8 cellular contexts compared by ENCODE assay signal in genomic region chr20:8721098-8721497, GRCh38.
DNase-seq lines count a peak whose midpoint lies in the region; ATAC-seq and TF ChIP-seq lines count a peak whose summit lies in the region.

No MANE protein-coding gene starts in this region.

- no peaks in the 10 kb centered on the region for H3K4me1 Mint-ChIP-seq in activated T-cell treated with anti-CD3 and anti-CD28 coated beads, Interleukin-2, amount 50 U/mL, for 4 hours (ENCODE audit: low read depth)

- TF ChIP-seq EP300 in ovary (IDR thresholded peaks at IDR 0.05) = no peak

- no peak for TF ChIP-seq POLR2A in ovary (IDR thresholded peaks at IDR 0.05)

- no peaks in the 10 kb centered on the region for H3K36me3 Mint-ChIP-seq in activated T-cell treated with anti-CD3 and anti-CD28 coated beads, Interleukin-2, amount 50 U/mL, for 4 hours (ENCODE audit: insufficient read depth)

- no peak overlapping the region for H3K4me3 Mint-ChIP-seq in activated T-cell treated with anti-CD3 and anti-CD28 coated beads, Interleukin-2, amount 50 U/mL, for 4 hours

- no peak overlapping the region for H3K4me3 ChIP-seq in H7 (ENCODE audit: insufficient read depth, low read depth, low read length)
- no peak overlapping the region for H3K4me3 ChIP-seq in foreskin fibroblast (ENCODE audit: low read depth in 1 of 2, low read length in 2 of 2)
- H3K4me3 ChIP-seq in ovary = no peak overlapping the region

- H3K27me3 ChIP-seq in H7 (ENCODE audit: control insufficient read depth, insufficient read depth, low read length) (no peaks in the 10 kb centered on the region), ovary (no peaks in the 10 kb centered on the region)

- H3K36me3 ChIP-seq in H7 (replicated peaks; ENCODE audit: control insufficient read depth, insufficient read depth, low read length) (no peaks in the 10 kb centered on the region), ovary (no peaks in the 10 kb centered on the region)

- DNase-seq in Caki2 (ENCODE audit: low read depth) = peak; percentile 21
- peak; percentile 8 for DNase-seq in H7
- DNase-seq in NCI-H2029 treated with DMSO at 0.1 percent for 48 hours (lab: John Stamatoyannopoulos, UW) = peak; percentile 48
- DNase-seq in UCSD-AML1 (lab: John Stamatoyannopoulos, UW; ENCODE audit: unreplicated experiment) = peak; percentile 16
- peak; percentile 45 to 79 for DNase-seq in foreskin fibroblast
- DNase-seq in ovary = peak in 1 of 5 donors; percentile 31
- DNase-seq in activated T-cell treated with anti-CD3 and anti-CD28 coated beads, Interleukin-2, amount 50 U/mL, for 4 hours = no peak

- peak; percentile 75 for TF ChIP-seq CTCF in foreskin fibroblast (IDR thresholded peaks at IDR 0.05; ENCODE audit: low read depth, low read length)
- TF ChIP-seq CTCF in ovary (IDR thresholded peaks at IDR 0.05) = peak in 2 of 3 donors; percentile 36 to 57

- 7 to 14% (median 8%) methylated on average over 5 of the region's 5 CpGs for WGBS in ovary, 3 donors

- no peaks in the 10 kb centered on the region for H3K4me1 ChIP-seq in ovary (ENCODE audit: insufficient read depth)

- H3K27me3 Mint-ChIP-seq in activated T-cell treated with anti-CD3 and anti-CD28 coated beads, Interleukin-2, amount 50 U/mL, for 4 hours (ENCODE audit: low read depth) = no peaks in the 10 kb centered on the region

- no peak overlapping the region for H3K27ac ChIP-seq in ovary

- H3K9me3 Mint-ChIP-seq in activated T-cell treated with anti-CD3 and anti-CD28 coated beads, Interleukin-2, amount 50 U/mL, for 4 hours = no peaks in the 10 kb centered on the region

- intact Hi-C loops in ovary (cut with DNase I) = loop anchor here in 2 of 4 donors (2.0 to 10.0 kb wide), 3 partner anchors 588 to 676 kb away; partner anchors contain the start of gene PLCB1 (in 1 of the 2)

- no peak for ATAC-seq in GM18873 (IDR thresholded peaks at IDR 0.05; ENCODE audit: low FRiP score, unreplicated experiment)
- ATAC-seq in activated T-cell treated with anti-CD3 and anti-CD28 coated beads, Interleukin-2, amount 50 U/mL, for 4 hours = no peak

- in situ Hi-C loops in Caki2 (cut with HindIII; ENCODE audit: low pct_unique_long_range_greater_than_20kb, low sequenced_read_pairs) = no loop called here

- no peaks in the 10 kb centered on the region for H3K9me3 ChIP-seq in ovary
